ENCODE assay signal across 1 cellular context in genomic region chr7:134777908-134778580, GRCh38.
TF ChIP-seq lines count a peak whose summit lies in the region.

No MANE protein-coding gene starts in this region.

TF ChIP-seq in A549, 52 proteins besides CTCF, POLR2A, EP300 and RAD21 (continued from another document):
- TF ChIP-seq REST (IDR thresholded peaks at IDR 0.05): no peak
- TF ChIP-seq POLR2AphosphoS2 (conservative IDR thresholded peaks at IDR 0.05; ENCODE audit: low read length): no peak
- TF ChIP-seq ZNF302 (CRISPR knock-in tag; IDR thresholded peaks at IDR 0.05): no peak
- no peak for TF ChIP-seq TFCP2L1 (CRISPR knock-in tag; IDR thresholded peaks at IDR 0.05)
- no peak for TF ChIP-seq HDAC2 (IDR thresholded peaks at IDR 0.05)
